Comparison of ENCODE assay signal across 8 cellular contexts in the genomic region with DNA sequence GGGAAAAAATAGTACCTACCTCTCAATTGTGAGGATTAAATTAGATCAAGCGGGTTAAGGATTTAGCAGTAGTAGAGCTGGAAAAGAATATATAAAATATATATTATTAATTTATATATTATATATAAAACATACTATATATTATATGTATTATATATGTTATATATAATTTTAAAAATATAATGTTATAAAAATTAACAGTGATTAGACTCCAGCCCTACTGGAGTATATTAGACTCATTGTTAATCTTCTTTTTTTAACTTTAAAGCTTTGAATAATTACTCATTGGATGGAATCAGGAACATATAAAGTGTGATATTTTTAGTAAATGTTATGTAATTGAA. TPM values are rescaled to one million over a fixed set of nuclear protein-coding genes. Genes with fewer than 3 reads are reported as not detected.
DNase-seq lines count a peak whose midpoint lies in the region; ATAC-seq and TF ChIP-seq lines count a peak whose summit lies in the region.

No MANE protein-coding gene starts in this region.

- no peaks in the 10 kb centered on the region for H3K27me3 ChIP-seq in HL-60 (ENCODE audit: insufficient read depth, poor library complexity, severe bottlenecking)

- POLR2A ChIA-PET in activated CD4-positive, alpha-beta memory T cell treated with anti-CD3 and anti-CD28 coated beads, Interleukin-2, amount 10 ng/mL, durations not matched to agents 7 days and 5 days (lab: Charles Lee): interaction anchor here (0.8 to 3.8 kb wide), 21 partner anchors 9 to 709 kb away, joined by 3 to 53 read pairs (median 6); partner anchors contain the start of genes DAPK3, EEF2, RAX2 and YJU2

- no peaks in the 10 kb centered on the region for H3K9me3 Mint-ChIP-seq in activated CD4-positive, alpha-beta memory T cell treated with anti-CD3 and anti-CD28 coated beads, Interleukin-2, amount 10 ng/mL, durations not matched to agents 7 days and 5 days
- H3K9me3 Mint-ChIP-seq in stimulated activated effector memory CD8-positive, alpha-beta T cell treated with anti-CD3 and anti-CD28 coated beads, Interleukin-12 subunit alpha, Interleukin-12 subunit beta, amount 100 ng/mL, for 72 hours: no peaks in the 10 kb centered on the region

- H3K4me3 Mint-ChIP-seq in activated CD4-positive, alpha-beta memory T cell treated with anti-CD3 and anti-CD28 coated beads, Interleukin-2, amount 10 ng/mL, durations not matched to agents 7 days and 5 days: peak overlapping the region; percentile 90
- H3K4me3 Mint-ChIP-seq in stimulated activated effector memory CD8-positive, alpha-beta T cell treated with anti-CD3 and anti-CD28 coated beads, Interleukin-12 subunit alpha, Interleukin-12 subunit beta, amount 100 ng/mL, for 72 hours: peak overlapping the region; percentile 99

- DNase-seq in HL-60 (ENCODE audit: low read depth in 1 of 2, low spot score in 1 of 2) (no peak), NCI-H1092 treated with DMSO at 0.1 percent for 48 hours (lab: John Stamatoyannopoulos, UW) (no peak), HuH-7.5 (ENCODE audit: low spot score) (no peak)
- no peak for DNase-seq in activated CD4-positive, alpha-beta memory T cell treated with anti-CD3 and anti-CD28 coated beads, Interleukin-2, amount 10 ng/mL, durations not matched to agents 7 days and 5 days
- DNase-seq in stimulated activated effector memory CD8-positive, alpha-beta T cell treated with anti-CD3 and anti-CD28 coated beads, Interleukin-12 subunit alpha, Interleukin-12 subunit beta, amount 100 ng/mL, for 72 hours (ENCODE audit: low spot score in 2 of 2): no peak
- no peak for DNase-seq in activated CD8-positive, alpha-beta memory T cell treated with anti-CD3 and anti-CD28 coated beads, Interleukin-2, amount 50 U/mL, for 4 hours

- peaks cover 42% of the 10 kb centered on the region for H3K4me1 Mint-ChIP-seq in activated CD4-positive, alpha-beta memory T cell treated with anti-CD3 and anti-CD28 coated beads, Interleukin-2, amount 10 ng/mL, durations not matched to agents 7 days and 5 days
- peaks cover 42% of the 10 kb centered on the region for H3K4me1 Mint-ChIP-seq in stimulated activated effector memory CD8-positive, alpha-beta T cell treated with anti-CD3 and anti-CD28 coated beads, Interleukin-12 subunit alpha, Interleukin-12 subunit beta, amount 100 ng/mL, for 72 hours

- TF ChIP-seq CTCF in HL-60 (IDR thresholded peaks at IDR 0.05; ENCODE audit: insufficient read depth, low read length): no peak

- CTCF ChIA-PET in activated CD4-positive, alpha-beta memory T cell treated with anti-CD3 and anti-CD28 coated beads, Interleukin-2, amount 10 ng/mL, durations not matched to agents 7 days and 5 days (lab: Charles Lee): interaction anchor here (0.8 to 3.4 kb wide), 17 partner anchors 9 to 1029 kb away, joined by 3 to 35 read pairs (median 5); partner anchors contain the start of genes FEM1A, PIP5K1C and RAX2

- no peak for ATAC-seq in stimulated activated effector memory CD8-positive, alpha-beta T cell treated with anti-CD3 and anti-CD28 coated beads, Interleukin-12 subunit alpha, Interleukin-12 subunit beta, amount 100 ng/mL, for 72 hours
- ATAC-seq in HG03432 (IDR thresholded peaks at IDR 0.05; ENCODE audit: unreplicated experiment): no peak

- peaks cover 31% of the 10 kb centered on the region for H3K36me3 Mint-ChIP-seq in activated CD4-positive, alpha-beta memory T cell treated with anti-CD3 and anti-CD28 coated beads, Interleukin-2, amount 10 ng/mL, durations not matched to agents 7 days and 5 days (ENCODE audit: low read depth)
- H3K36me3 Mint-ChIP-seq in stimulated activated effector memory CD8-positive, alpha-beta T cell treated with anti-CD3 and anti-CD28 coated beads, Interleukin-12 subunit alpha, Interleukin-12 subunit beta, amount 100 ng/mL, for 72 hours: peaks cover 87% of the 10 kb centered on the region

- H3K27ac Mint-ChIP-seq in activated CD4-positive, alpha-beta memory T cell treated with anti-CD3 and anti-CD28 coated beads, Interleukin-2, amount 10 ng/mL, durations not matched to agents 7 days and 5 days: peak overlapping the region; percentile 98
- H3K27ac Mint-ChIP-seq in stimulated activated effector memory CD8-positive, alpha-beta T cell treated with anti-CD3 and anti-CD28 coated beads, Interleukin-12 subunit alpha, Interleukin-12 subunit beta, amount 100 ng/mL, for 72 hours: peak overlapping the region; percentile 99

- H3K4me3 ChIP-seq in HL-60 (replicated peaks; ENCODE audit: insufficient read depth, low read length): no peak overlapping the region
- H3K4me3 ChIP-seq in iPS-11a (ENCODE audit: low read depth, low read length): peak overlapping the region; percentile 89

- no peaks in the 10 kb centered on the region for H3K27me3 Mint-ChIP-seq in activated CD4-positive, alpha-beta memory T cell treated with anti-CD3 and anti-CD28 coated beads, Interleukin-2, amount 10 ng/mL, durations not matched to agents 7 days and 5 days

- peak overlapping the region; percentile 97 for H3K27ac ChIP-seq in HL-60 (replicated peaks)

RNA-seq across cellular contexts. Expression of gene MRPL54, which starts 0.4 kb away (rescaled TPM):
- total RNA-seq in activated CD4-positive, alpha-beta memory T cell treated with anti-CD3 and anti-CD28 coated beads, Interleukin-2, amount 10 ng/mL, durations not matched to agents 7 days and 5 days: 10 to 100 TPM; 71.5 to 75.8 TPM

RNA-seq across cellular contexts. Expression of gene APBA3, which starts 0.6 kb away (rescaled TPM):
- 10 to 100 TPM; 55.8 to 64.7 TPM for total RNA-seq in activated CD4-positive, alpha-beta memory T cell treated with anti-CD3 and anti-CD28 coated beads, Interleukin-2, amount 10 ng/mL, durations not matched to agents 7 days and 5 days

RNA-seq across cellular contexts. Expression of gene RAX2, which starts 9.9 kb away (rescaled TPM):
- total RNA-seq in activated CD4-positive, alpha-beta memory T cell treated with anti-CD3 and anti-CD28 coated beads, Interleukin-2, amount 10 ng/mL, durations not matched to agents 7 days and 5 days: not detected

RNA-seq across cellular contexts. Expression of gene MATK, which starts 24.1 kb away (rescaled TPM):
- total RNA-seq in activated CD4-positive, alpha-beta memory T cell treated with anti-CD3 and anti-CD28 coated beads, Interleukin-2, amount 10 ng/mL, durations not matched to agents 7 days and 5 days: 10 to 100 TPM; 13.9 to 15.9 TPM

RNA-seq across cellular contexts. Expression of gene TJP3, which starts 53.9 kb away (rescaled TPM):
- 1 to 10 TPM; 1.4 to 1.7 TPM for total RNA-seq in activated CD4-positive, alpha-beta memory T cell treated with anti-CD3 and anti-CD28 coated beads, Interleukin-2, amount 10 ng/mL, durations not matched to agents 7 days and 5 days
